In genomic region chr20:58374906-58375760, GRCh38 we compare ENCODE assay signal across 11 cellular contexts. TPM values are rescaled to one million over a fixed set of nuclear protein-coding genes. Genes with fewer than 3 reads are reported as not detected.
DNase-seq lines count a peak whose midpoint lies in the region; ATAC-seq, FAIRE-seq and TF ChIP-seq lines count a peak whose summit lies in the region.
"Had no signal": no experiment of that assay in that cellular context is flagged by ENCODE, and none has a peak within 500 bp of the region (broad histone marks: within the 10 kb centered on the region; RNA-seq: fewer than 3 reads in every experiment).

No MANE protein-coding gene starts in this region.

- TF ChIP-seq POLR2A in GM12892 (IDR thresholded peaks at IDR 0.05; ENCODE audit: low read depth, low read length): no peak

- H3K4me2 ChIP-seq in neuronal stem cell (ENCODE audit: insufficient read depth, low read length, poor library complexity, severe bottlenecking): peak overlapping the region; percentile 53

- no peaks in the 10 kb centered on the region for H3K9me3 Mint-ChIP-seq in activated naive CD4-positive, alpha-beta T cell treated with anti-CD3 and anti-CD28 coated beads, Interleukin-2, amount 10 ng/mL, durations not matched to agents 7 days and 5 days

- H3K4me1 ChIP-seq in adipocyte (ENCODE audit: control insufficient read depth, insufficient read depth, low read length) (no peaks in the 10 kb centered on the region), neuronal stem cell (ENCODE audit: control insufficient read depth in 2 of 2, insufficient read depth in 1 of 2, low read depth in 1 of 2, low read length in 2 of 2) (peaks cover 17 to 26% of the 10 kb centered on the region in 2 donors)

- FAIRE-seq in HTR-8/SVneo (lab: Jason Lieb, UNC) (peak; percentile 72), GM12892 (lab: Jason Lieb, UNC) (no peak)

- no peak overlapping the region for H4K8ac ChIP-seq in neuronal stem cell (ENCODE audit: low read depth, low read length)

- H3K36me3 ChIP-seq in adipocyte (ENCODE audit: control insufficient read depth, insufficient read depth, low read length, severe bottlenecking): no peaks in the 10 kb centered on the region
- H3K36me3 ChIP-seq in neuronal stem cell (replicated peaks in 1 of 2; ENCODE audit: control insufficient read depth in 2 of 2, insufficient read depth in 2 of 2, low read length in 2 of 2): no peaks in the 10 kb centered on the region
- H3K36me3 ChIP-seq: right lobe of liver had no signal

- H3K27me3 ChIP-seq in adipocyte (replicated peaks; ENCODE audit: control insufficient read depth, insufficient read depth, low read length): peaks cover 3% of the 10 kb centered on the region
- H3K27me3 ChIP-seq in neuronal stem cell (ENCODE audit: control insufficient read depth in 3 of 3, insufficient read depth in 3 of 3, low read depth in 1 of 3, low read length in 3 of 3): no peaks in the 10 kb centered on the region
- H3K27me3 ChIP-seq: right lobe of liver had no signal

- H3K4me3 ChIP-seq in adipocyte (ENCODE audit: low read length): no peak overlapping the region
- H3K4me3 ChIP-seq in fibroblast of villous mesenchyme (ENCODE audit: low read depth, low read length): no peak overlapping the region
- peak overlapping the region in 1 of 2 donors; percentile 29 for H3K4me3 ChIP-seq in neuronal stem cell (ENCODE audit: low read length in 2 of 2)
- H3K4me3 ChIP-seq: right lobe of liver had no signal

- TF ChIP-seq CTCF in fibroblast of villous mesenchyme (IDR thresholded peaks at IDR 0.05; ENCODE audit: insufficient read depth, low read depth, low read length): no peak

- peak overlapping the region; percentile 57 for H3K27ac ChIP-seq in neuronal stem cell (replicated peaks; ENCODE audit: low read length)
- H3K27ac ChIP-seq: right lobe of liver had no signal

- H3K4me3 Mint-ChIP-seq in activated naive CD4-positive, alpha-beta T cell treated with anti-CD3 and anti-CD28 coated beads, Interleukin-2, amount 10 ng/mL, durations not matched to agents 7 days and 5 days: no peak overlapping the region

- no peak overlapping the region for H3K18ac ChIP-seq in neuronal stem cell (ENCODE audit: low read length)

- no peaks in the 10 kb centered on the region for H3K4me1 Mint-ChIP-seq in activated naive CD4-positive, alpha-beta T cell treated with anti-CD3 and anti-CD28 coated beads, Interleukin-2, amount 10 ng/mL, durations not matched to agents 7 days and 5 days

- no peak overlapping the region for H2AK5ac ChIP-seq in neuronal stem cell (ENCODE audit: low read depth, low read length)

- H3K9me3 ChIP-seq in adipocyte (ENCODE audit: control insufficient read depth, low read length): no peaks in the 10 kb centered on the region
- H3K9me3 ChIP-seq in neuronal stem cell (replicated peaks in 1 of 2; ENCODE audit: control insufficient read depth in 2 of 2, insufficient read depth in 1 of 2, low read depth in 1 of 2, low read length in 2 of 2): peaks cover 0 to 4% of the 10 kb centered on the region in 2 donors
- H3K9me3 ChIP-seq: right lobe of liver had no signal

- no peak overlapping the region for H3K4ac ChIP-seq in neuronal stem cell (ENCODE audit: low read length)

- H3K14ac ChIP-seq in neuronal stem cell (ENCODE audit: low read length): no peak overlapping the region

- H3K23ac ChIP-seq in neuronal stem cell (ENCODE audit: low read depth, low read length, poor library complexity): no peak overlapping the region

- H2AFZ ChIP-seq in neuronal stem cell (ENCODE audit: low read length): peak overlapping the region; percentile 81

- H3K36me3 Mint-ChIP-seq in activated naive CD4-positive, alpha-beta T cell treated with anti-CD3 and anti-CD28 coated beads, Interleukin-2, amount 10 ng/mL, durations not matched to agents 7 days and 5 days: no peaks in the 10 kb centered on the region

- WGBS in neuronal stem cell (ENCODE audit: extremely low coverage in 2 of 2, insufficient read length in 2 of 2, insufficient replicate concordance in 1 of 2), 2 donors: 100% methylated on average over 2 of the region's 8 CpGs

- H2BK120ac ChIP-seq in neuronal stem cell (ENCODE audit: low read depth, low read length): no peak overlapping the region

- DNase-seq in HTR-8/SVneo (ENCODE audit: insufficient read length, low spot score) (no peak), adipocyte (ENCODE audit: low read depth) (peak; percentile 73), fibroblast of villous mesenchyme (ENCODE audit: low read depth) (peak; percentile 12), neuronal stem cell (ENCODE audit: low spot score) (peak; percentile 48), GM12892 (ENCODE audit: insufficient read length) (no peak), NCI-H1694 (lab: John Stamatoyannopoulos, UW) (no peak)
- no peak for DNase-seq in activated naive CD4-positive, alpha-beta T cell treated with anti-CD3 and anti-CD28 coated beads, Interleukin-2, amount 10 ng/mL, durations not matched to agents 7 days and 5 days
- DNase-seq: NCI-H526, right lobe of liver had no signal

- no peak overlapping the region for H2BK12ac ChIP-seq in neuronal stem cell (ENCODE audit: low read length)

- peaks cover 38% of the 10 kb centered on the region for H3K27me3 Mint-ChIP-seq in activated naive CD4-positive, alpha-beta T cell treated with anti-CD3 and anti-CD28 coated beads, Interleukin-2, amount 10 ng/mL, durations not matched to agents 7 days and 5 days

- CTCF ChIA-PET in activated naive CD4-positive, alpha-beta T cell treated with anti-CD3 and anti-CD28 coated beads, Interleukin-2, amount 10 ng/mL, durations not matched to agents 7 days and 5 days (lab: Charles Lee): no interaction called here

- H2BK5ac ChIP-seq in neuronal stem cell (ENCODE audit: low read length): no peak overlapping the region

- H3K27ac Mint-ChIP-seq in activated naive CD4-positive, alpha-beta T cell treated with anti-CD3 and anti-CD28 coated beads, Interleukin-2, amount 10 ng/mL, durations not matched to agents 7 days and 5 days: no peak overlapping the region

- no peak overlapping the region for H3K9ac ChIP-seq in adipocyte (ENCODE audit: low read length)
- no peak overlapping the region for H3K9ac ChIP-seq in neuronal stem cell (ENCODE audit: low read depth, low read length, poor library complexity)

- ATAC-seq in HG02623 (IDR thresholded peaks at IDR 0.05; ENCODE audit: unreplicated experiment): no peak
- ATAC-seq: esophagus mucosa had no signal

- no peaks in the 10 kb centered on the region for H3K79me1 ChIP-seq in neuronal stem cell (ENCODE audit: low read depth, low read length)

- H2BK15ac ChIP-seq in neuronal stem cell (ENCODE audit: low read length): no peak overlapping the region

- peak overlapping the region; percentile 68 for H4K91ac ChIP-seq in neuronal stem cell (ENCODE audit: low read depth, low read length, poor library complexity)

RNA-seq across cellular contexts. Expression of gene VAPB, which starts 13.9 kb away (rescaled TPM):
- total RNA-seq in fibroblast of villous mesenchyme: 12.2 and 15.1 TPM in 2 replicates
- 33.3 TPM for polyA plus RNA-seq in neuronal stem cell (2013, experiment 1 of 2)
- polyA plus RNA-seq in neuronal stem cell (2013, experiment 2 of 2): 33.3 TPM
- 23.1 TPM for polyA plus RNA-seq in GM12892 (2012; ENCODE audit: missing spikeins)

Comparison
In these comparisons a context has a peak if more than half of its experiments do, and no peak if none do; other contexts are left out.
1. DNase-seq: peak in adipocyte (single experiment), fibroblast of villous mesenchyme (single experiment) and neuronal stem cell (single experiment); none in HTR-8/SVneo (single experiment), activated naive CD4-positive, alpha-beta T cell treated with anti-CD3 and anti-CD28 coated beads, Interleukin-2, amount 10 ng/mL, durations not matched to agents 7 days and 5 days (single experiment), GM12892 (single experiment) and NCI-H1694 (single experiment).